In genomic region chr3:16331319-16331883, GRCh38 we compare ENCODE assay signal across 1 cellular context.
A peak's percentile ranks its signal among the peaks of the same experiment; 100 is the strongest.
TF ChIP-seq lines count a peak whose summit lies in the region.

No MANE protein-coding gene starts in this region.

TF ChIP-seq in HepG2, 621 proteins besides CTCF, POLR2A, EP300 and RAD21 (continued from another document and continues in another):
- peak; percentile 65; the same call in 1 of the 2 replicates for TF ChIP-seq RERE (CRISPR knock-in tag; IDR thresholded peaks at IDR 0.05; ENCODE audit: low read depth)
- TF ChIP-seq SOX13 (IDR thresholded peaks at IDR 0.05), result no peak
- TF ChIP-seq SOX13 (CRISPR knock-in tag; conservative IDR thresholded peaks at IDR 0.05 in 1 of 2, IDR thresholded peaks at IDR 0.05 in 1 of 2), result peak in 1 of 2 experiments; percentile 86; a peak in 2 of 4 replicates
- peak; percentile 84 for TF ChIP-seq ARID5B (CRISPR knock-in tag; IDR thresholded peaks at IDR 0.05)
- no peak for TF ChIP-seq ZFY (CRISPR knock-in tag; IDR thresholded peaks at IDR 0.05)
- TF ChIP-seq DDIT3 (CRISPR knock-in tag; IDR thresholded peaks at IDR 0.05), result peak; percentile 61; the same call in 1 of the 2 replicates
- no peak for TF ChIP-seq HOXD1 (CRISPR knock-in tag; IDR thresholded peaks at IDR 0.05)
- TF ChIP-seq FOXA1 (IDR thresholded peaks at IDR 0.05), result 0 out of 2 replicates have a peak, but pooled peaks have one; percentile 18
- peak; percentile 76 for TF ChIP-seq FOXA1 (CRISPR knock-in tag; IDR thresholded peaks at IDR 0.05)
- TF ChIP-seq ZBTB10 (CRISPR knock-in tag; IDR thresholded peaks at IDR 0.05; ENCODE audit: borderline replicate concordance), result no peak
- TF ChIP-seq ZNF570 (CRISPR knock-in tag; IDR thresholded peaks at IDR 0.05; ENCODE audit: borderline replicate concordance), result no peak
- TF ChIP-seq HDAC2 (CRISPR knock-in tag; IDR thresholded peaks at IDR 0.05), result peak; percentile 77
- peak; percentile 79 for TF ChIP-seq NFIC (IDR thresholded peaks at IDR 0.05; ENCODE audit: low read length)
- peak; percentile 95 for TF ChIP-seq ZNF362 (CRISPR knock-in tag; IDR thresholded peaks at IDR 0.05; ENCODE audit: borderline replicate concordance)
- peak; percentile 56; the same call in 1 of the 2 replicates for TF ChIP-seq TARDBP (CRISPR knock-in tag; IDR thresholded peaks at IDR 0.05)
- 0 out of 2 replicates have a peak, but pooled peaks have one; percentile 35 for TF ChIP-seq ELF4 (CRISPR knock-in tag; IDR thresholded peaks at IDR 0.05; ENCODE audit: borderline replicate concordance)
- TF ChIP-seq TRIM24 (CRISPR knock-in tag; IDR thresholded peaks at IDR 0.05), result peak; percentile 54; the same call in 1 of the 2 replicates
- TF ChIP-seq SIN3B (IDR thresholded peaks at IDR 0.05; ENCODE audit: low read length), result no peak
- peak; percentile 74; the same call in 1 of the 2 replicates for TF ChIP-seq ZNF503 (CRISPR knock-in tag; IDR thresholded peaks at IDR 0.05)
- TF ChIP-seq KAT8 (CRISPR knock-in tag; IDR thresholded peaks at IDR 0.05), result peak; percentile 26; the same call in 1 of the 2 replicates
- TF ChIP-seq EHMT2 (IDR thresholded peaks at IDR 0.05; ENCODE audit: borderline replicate concordance, low read depth, low read length), result peak; percentile 60; the same call in 1 of the 2 replicates
- 0 out of 2 replicates have a peak, but pooled peaks have one; percentile 25 for TF ChIP-seq SP5 (CRISPR knock-in tag; IDR thresholded peaks at IDR 0.05; ENCODE audit: borderline replicate concordance, low read depth)
- TF ChIP-seq NCOA2 (CRISPR knock-in tag; IDR thresholded peaks at IDR 0.05), result peak; percentile 92
- 0 out of 2 replicates have a peak, but pooled peaks have one; percentile 18 for TF ChIP-seq SIX4 (CRISPR knock-in tag; IDR thresholded peaks at IDR 0.05)
- TF ChIP-seq CEBPG (CRISPR knock-in tag; IDR thresholded peaks at IDR 0.05), result peak; percentile 96
- peak; percentile 70 for TF ChIP-seq ZGPAT (CRISPR knock-in tag; IDR thresholded peaks at IDR 0.05)
- TF ChIP-seq PPARG (CRISPR knock-in tag; conservative IDR thresholded peaks at IDR 0.05), result peak; percentile 74
- TF ChIP-seq NR2F6 (IDR thresholded peaks at IDR 0.05), result peak; percentile 83
- peak; percentile 77 for TF ChIP-seq NR2F6 (CRISPR knock-in tag; IDR thresholded peaks at IDR 0.05)
- TF ChIP-seq NR2F1 (CRISPR knock-in tag; IDR thresholded peaks at IDR 0.05), result peak in 1 of 2 experiments; percentile 59; a peak in 2 of 4 replicates
- peak; percentile 81 for TF ChIP-seq ELF3 (CRISPR knock-in tag; IDR thresholded peaks at IDR 0.05)
- peak; percentile 5; the same call in 1 of the 2 replicates for TF ChIP-seq ZNF281 (CRISPR knock-in tag; IDR thresholded peaks at IDR 0.05; ENCODE audit: borderline replicate concordance)
- peak; percentile 87 for TF ChIP-seq MED1 (CRISPR knock-in tag; IDR thresholded peaks at IDR 0.05)
- peak; percentile 57; the same call in 1 of the 2 replicates for TF ChIP-seq ZMYM4 (CRISPR knock-in tag; IDR thresholded peaks at IDR 0.05)
- TF ChIP-seq RBM39 (IDR thresholded peaks at IDR 0.05; ENCODE audit: low read depth, low read length, poor library complexity, severe bottlenecking), result no peak
